16 cellular contexts compared by ENCODE assay signal in the genomic region with DNA sequence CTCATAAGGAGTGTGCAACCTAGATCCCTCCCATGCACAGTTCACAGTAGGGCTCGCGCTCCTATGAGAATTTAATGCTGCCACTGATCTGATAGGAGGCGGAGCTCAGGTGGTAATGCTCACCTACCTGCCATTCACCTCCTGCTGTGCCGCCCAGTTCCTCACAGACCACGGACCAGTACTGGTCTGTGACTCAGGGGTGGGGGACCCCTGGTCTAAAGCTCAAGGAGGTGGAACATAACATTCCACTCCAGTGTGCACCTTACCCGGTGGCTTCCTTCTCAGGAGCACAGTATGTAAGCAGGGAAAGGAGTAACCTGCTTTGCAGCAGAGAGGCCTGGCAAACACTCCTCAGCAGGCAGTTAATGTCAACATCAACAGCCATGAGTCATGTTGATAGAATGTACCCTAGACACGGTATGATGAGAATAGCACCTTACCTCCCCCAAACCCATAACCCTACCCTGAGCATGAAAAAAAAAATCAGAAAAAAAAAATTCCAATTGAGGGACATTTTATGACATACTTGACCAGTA.
DNase-seq lines count a peak whose midpoint lies in the region; ATAC-seq and TF ChIP-seq lines count a peak whose summit lies in the region.
"Had no signal": no experiment of that assay in that cellular context is flagged by ENCODE, and none has a peak within 500 bp of the region (broad histone marks: within the 10 kb centered on the region; RNA-seq: fewer than 3 reads in every experiment).

No MANE protein-coding gene starts in this region.

- H3K4me1 Mint-ChIP-seq in activated CD4-positive, alpha-beta T cell treated with anti-CD3 and anti-CD28 coated beads, Interleukin-2, amount 10 ng/mL, durations not matched to agents 24 days and 14 days, result no peaks in the 10 kb centered on the region
- H3K4me1 Mint-ChIP-seq: CD4-positive, alpha-beta memory T cell; naive thymus-derived CD8-positive, alpha-beta T cell had no signal

- ATAC-seq in left lung (peak; percentile 90), upper lobe of right lung (peak; percentile 86)
- ATAC-seq: naive thymus-derived CD8-positive, alpha-beta T cell had no signal

- no peak overlapping the region for H3K27ac Mint-ChIP-seq in activated CD4-positive, alpha-beta T cell treated with anti-CD3 and anti-CD28 coated beads, Interleukin-2, amount 10 ng/mL, durations not matched to agents 24 days and 14 days
- H3K27ac Mint-ChIP-seq: CD4-positive, alpha-beta memory T cell; naive thymus-derived CD8-positive, alpha-beta T cell had no signal

- no peaks in the 10 kb centered on the region for H4K20me1 ChIP-seq in mammary epithelial cell (ENCODE audit: insufficient read depth, low read length)

- H3K36me3 Mint-ChIP-seq in activated CD4-positive, alpha-beta T cell treated with anti-CD3 and anti-CD28 coated beads, Interleukin-2, amount 10 ng/mL, durations not matched to agents 24 days and 14 days (ENCODE audit: low read depth), result no peaks in the 10 kb centered on the region
- H3K36me3 Mint-ChIP-seq: CD4-positive, alpha-beta memory T cell had no signal

- H3K27ac ChIP-seq in mammary epithelial cell (ENCODE audit: insufficient read depth, low read depth, low read length) (peak overlapping the region; percentile 81), left lung (no peak overlapping the region), upper lobe of right lung (no peak overlapping the region)
- H3K27ac ChIP-seq: testis had no signal

- TF ChIP-seq CTCF in mammary epithelial cell (conservative IDR thresholded peaks at IDR 0.05 in 1 of 2, IDR thresholded peaks at IDR 0.05 in 1 of 2; ENCODE audit: extremely low read depth in 1 of 2, insufficient read depth in 1 of 2, low read depth in 1 of 2, low read length in 2 of 2) (no peak), left lung (IDR thresholded peaks at IDR 0.05) (no peak), upper lobe of right lung (IDR thresholded peaks at IDR 0.05) (no peak)

- no peaks in the 10 kb centered on the region for H3K27me3 Mint-ChIP-seq in activated CD4-positive, alpha-beta T cell treated with anti-CD3 and anti-CD28 coated beads, Interleukin-2, amount 10 ng/mL, durations not matched to agents 24 days and 14 days

- WGBS in mammary epithelial cell (ENCODE audit: low coverage, missing lambda C conversion rate), result 80% methylated on average over 5 of the region's 7 CpGs

- H3K9ac ChIP-seq in mammary epithelial cell (ENCODE audit: insufficient read depth, low read length), result no peak overlapping the region

- H3K4me3 ChIP-seq in mammary epithelial cell (replicated peaks in 1 of 3; ENCODE audit: insufficient read depth in 1 of 3, low read depth in 2 of 3, low read length in 3 of 3), result no peak overlapping the region
- no peak overlapping the region for H3K4me3 ChIP-seq in left lung
- no peak overlapping the region for H3K4me3 ChIP-seq in upper lobe of right lung
- H3K4me3 ChIP-seq: testis had no signal

- no TSS peak for BruUV-seq in mammary epithelial cell (replicated peaks; lab: Mats Ljungman, UMichigan)

- intact Hi-C loops in mammary epithelial cell (cut with micrococcal nuclease) (loop anchor here (5.0 to 10.0 kb wide), 2 partner anchors 247 to 380 kb away; no protein-coding TSS in a partner anchor), left lung (cut with DNase I) (no loop called here), upper lobe of right lung (cut with DNase I) (no loop called here)
- intact Hi-C loops in activated CD4-positive, alpha-beta T cell treated with anti-CD3 and anti-CD28 coated beads, Interleukin-2, amount 10 ng/mL, durations not matched to agents 24 days and 14 days (cut with micrococcal nuclease), result no loop called here

- H3K27me3 ChIP-seq in mammary epithelial cell (ENCODE audit: insufficient read depth, low read length) (no peaks in the 10 kb centered on the region), left lung (no peaks in the 10 kb centered on the region), upper lobe of right lung (no peaks in the 10 kb centered on the region)
- H3K27me3 ChIP-seq: testis had no signal

- no peaks in the 10 kb centered on the region for H3K79me2 ChIP-seq in mammary epithelial cell (ENCODE audit: insufficient read depth, low read length)

- DNase-seq in NCI-H748 (lab: John Stamatoyannopoulos, UW; ENCODE audit: unreplicated experiment) (peak; percentile 21), NCI-H748 treated with DMSO at 0.1 percent for 48 hours (lab: John Stamatoyannopoulos, UW) (no peak), mammary epithelial cell (peak; percentile 70), left lung (peak in 1 of 2 donors; percentile 41), upper lobe of right lung (no peak), NOMO-1 treated with dmso at 0.1 percent for 144 hours (lab: John Stamatoyannopoulos, UW; ENCODE audit: unreplicated experiment) (no peak)
- DNase-seq in activated CD4-positive, alpha-beta T cell treated with anti-CD3 and anti-CD28 coated beads, Interleukin-2, amount 10 ng/mL, durations not matched to agents 24 days and 14 days, result no peak
- no peak for DNase-seq in stimulated activated CD4-positive, alpha-beta T cell treated with anti-CD3 and anti-CD28 coated beads, Interleukin-12 subunit alpha, Interleukin-12 subunit beta, amount 100 ng/mL, for 4 hours
- DNase-seq: ACHN; activated CD4-positive, alpha-beta T cell treated with anti-CD3 and anti-CD28 coated beads, Interleukin-2, amount 50 U/mL, for 48 hours; CD4-positive, alpha-beta memory T cell; GF-D8; glutamatergic neuron; left cardiac atrium; naive thymus-derived CD8-positive, alpha-beta T cell; testis had no signal

- CTCF ChIA-PET in mammary epithelial cell (lab: Charles Lee; ENCODE audit: low non-redundant PET), result interaction anchor here (0.7 kb wide), 1 partner anchor 246 kb away, joined by 5 read pairs; no protein-coding TSS in a partner anchor

- no peaks in the 10 kb centered on the region for H3K36me3 ChIP-seq in mammary epithelial cell (ENCODE audit: insufficient read depth, low read length)
- H3K36me3 ChIP-seq in left lung, result no peaks in the 10 kb centered on the region
- no peaks in the 10 kb centered on the region for H3K36me3 ChIP-seq in upper lobe of right lung

- H3K9me3 ChIP-seq in mammary epithelial cell (replicated peaks; ENCODE audit: insufficient read depth, low read length), result no peaks in the 10 kb centered on the region
- H3K9me3 ChIP-seq in left lung, result no peaks in the 10 kb centered on the region
- no peaks in the 10 kb centered on the region for H3K9me3 ChIP-seq in upper lobe of right lung
- H3K9me3 ChIP-seq: testis had no signal

- in situ Hi-C loops in mammary epithelial cell (cut with MboI; ENCODE audit: low sequenced_read_pairs in 2 of 2), result no loop called here

- dilution Hi-C loops in mammary epithelial cell (cut with HindIII; ENCODE audit: low sequenced_read_pairs), result loop anchor here (5.0 kb wide), 1 partner anchor 58 kb away; no protein-coding TSS in a partner anchor

- no peak overlapping the region for H3K4me3 Mint-ChIP-seq in activated CD4-positive, alpha-beta T cell treated with anti-CD3 and anti-CD28 coated beads, Interleukin-2, amount 10 ng/mL, durations not matched to agents 24 days and 14 days
- H3K4me3 Mint-ChIP-seq: CD4-positive, alpha-beta memory T cell; naive thymus-derived CD8-positive, alpha-beta T cell had no signal

- peak overlapping the region; percentile 43 for H3K4me2 ChIP-seq in mammary epithelial cell (ENCODE audit: insufficient read depth, low read depth, low read length)

- H3K4me1 ChIP-seq in mammary epithelial cell (ENCODE audit: insufficient read depth, low read length), result peaks cover 50% of the 10 kb centered on the region
- no peaks in the 10 kb centered on the region for H3K4me1 ChIP-seq in left lung
- no peaks in the 10 kb centered on the region for H3K4me1 ChIP-seq in upper lobe of right lung
- H3K4me1 ChIP-seq: testis had no signal

- no peaks in the 10 kb centered on the region for H3K9me3 Mint-ChIP-seq in activated CD4-positive, alpha-beta T cell treated with anti-CD3 and anti-CD28 coated beads, Interleukin-2, amount 10 ng/mL, durations not matched to agents 24 days and 14 days

- H2AFZ ChIP-seq in mammary epithelial cell (ENCODE audit: low read depth, low read length), result peak overlapping the region; percentile 38

Comparison
In these comparisons a context has a peak if more than half of its experiments do, and no peak if none do; other contexts are left out.
1. DNase-seq: peak in NCI-H748 (single experiment) and mammary epithelial cell (single experiment); none in NCI-H748 treated with DMSO at 0.1 percent for 48 hours (single experiment), upper lobe of right lung (single experiment), activated CD4-positive, alpha-beta T cell treated with anti-CD3 and anti-CD28 coated beads, Interleukin-2, amount 10 ng/mL, durations not matched to agents 24 days and 14 days (single experiment), stimulated activated CD4-positive, alpha-beta T cell treated with anti-CD3 and anti-CD28 coated beads, Interleukin-12 subunit alpha, Interleukin-12 subunit beta, amount 100 ng/mL, for 4 hours (single experiment) and NOMO-1 treated with dmso at 0.1 percent for 144 hours (single experiment).